8 cellular contexts compared by ENCODE assay signal in the genomic region with DNA sequence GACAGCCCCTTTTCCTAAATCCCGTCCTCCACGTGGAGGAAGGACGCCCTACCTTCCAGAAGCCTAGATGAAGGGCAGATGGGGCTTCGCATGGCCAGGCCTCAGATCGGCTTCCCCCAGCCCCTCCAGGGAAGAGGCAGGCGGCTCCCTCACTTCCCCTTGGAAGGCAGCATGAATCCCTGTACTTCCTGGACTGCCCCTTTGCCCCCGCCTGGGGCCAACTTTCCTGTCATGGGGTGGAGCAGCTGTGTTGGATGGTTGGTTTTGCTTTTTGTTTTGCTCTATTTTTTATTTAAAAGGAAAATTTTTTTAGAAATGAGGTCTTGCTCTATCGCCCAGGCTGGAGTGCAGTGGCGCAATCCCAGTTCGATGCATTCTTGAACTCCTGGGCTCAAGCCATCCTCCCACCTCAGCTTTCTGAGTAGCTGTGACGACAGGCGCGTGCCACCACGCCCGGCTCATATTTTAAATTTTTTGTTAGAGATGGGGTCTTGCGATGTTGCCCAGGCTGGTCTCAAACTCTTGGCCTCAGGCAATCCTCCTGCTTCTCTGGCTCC. TPM values are rescaled to one million over a fixed set of nuclear protein-coding genes. Genes with fewer than 3 reads are reported as not detected.
DNase-seq lines count a peak whose midpoint lies in the region; ATAC-seq, FAIRE-seq and TF ChIP-seq lines count a peak whose summit lies in the region.

No MANE protein-coding gene starts in this region.

- H2AFZ ChIP-seq in HCT116 (ENCODE audit: low read depth, low read length, poor library complexity, severe bottlenecking), result no peak overlapping the region
- peak overlapping the region; percentile 41 for H2AFZ ChIP-seq in GM12878 (ENCODE audit: control insufficient read depth, low read depth, low read length)

- TF ChIP-seq RAD21 in HCT116 (IDR thresholded peaks at IDR 0.05; ENCODE audit: low read depth) (no peak), GM12878 (IDR thresholded peaks at IDR 0.05; ENCODE audit: insufficient read depth, low read depth, low read length) (no peak)

- H3K4me2 ChIP-seq in HCT116 (ENCODE audit: low read length) (peak overlapping the region; percentile 49), GM12878 (ENCODE audit: control insufficient read depth, insufficient read depth) (peak overlapping the region; percentile 55)

- RAD21 ChIA-PET in HCT116 (lab: Charles Lee; ENCODE audit: low non-redundant PET in 1 of 2, low total read pairs in 2 of 2, uncharacterized antibody in 2 of 2, unreplicated experiment in 2 of 2) (no interaction called here), GM12878 (lab: Charles Lee; ENCODE audit: unreplicated experiment) (no interaction called here)

- FAIRE-seq in GM12878 (lab: Jason Lieb, UNC) (no peak), kidney (lab: Jason Lieb, UNC) (no peak)

- H3K9ac ChIP-seq in HCT116 (ENCODE audit: low read length), result peak overlapping the region; percentile 41
- no peak overlapping the region for H3K9ac ChIP-seq in GM12878 (ENCODE audit: control insufficient read depth, insufficient read depth, low read length)
- peak overlapping the region; percentile 87 to 90 for H3K9ac ChIP-seq in kidney (ENCODE audit: low read length in 2 of 2)

- TF ChIP-seq CTCF in HCT116 (IDR thresholded peaks at IDR 0.05 in 2 of 3, conservative IDR thresholded peaks at IDR 0.05 in 1 of 3; ENCODE audit: borderline replicate concordance in 1 of 3, insufficient read depth in 1 of 3, low read depth in 2 of 3, low read length in 2 of 3), result no peak
- no peak for TF ChIP-seq CTCF in GM12878 (IDR thresholded peaks at IDR 0.05 in 2 of 3, conservative IDR thresholded peaks at IDR 0.05 in 1 of 3; ENCODE audit: control insufficient read depth in 2 of 3, extremely low read depth in 1 of 3, insufficient read depth in 1 of 3, low read depth in 3 of 3, low read length in 3 of 3)
- TF ChIP-seq CTCF in kidney (IDR thresholded peaks at IDR 0.05; ENCODE audit: borderline replicate concordance, extremely low read depth, insufficient read depth), result no peak
- no peak for TF ChIP-seq CTCF in stomach (IDR thresholded peaks at IDR 0.05)

- H4K20me1 ChIP-seq in HCT116 (ENCODE audit: insufficient read depth), result no peaks in the 10 kb centered on the region
- no peaks in the 10 kb centered on the region for H4K20me1 ChIP-seq in GM12878 (ENCODE audit: control insufficient read depth, insufficient read depth)

- TF ChIP-seq POLR2A in HCT116 (IDR thresholded peaks at IDR 0.05; ENCODE audit: borderline replicate concordance, extremely low read depth, insufficient read depth, insufficient read length) (no peak), GM12878 (IDR thresholded peaks at IDR 0.05; ENCODE audit: low read depth, low read length) (no peak), stomach (IDR thresholded peaks at IDR 0.05) (no peak)

- DNase-seq in HCT116 (ENCODE audit: low read depth, low spot score) (no peak), GM12878 (ENCODE audit: low read depth, low spot score) (no peak), kidney (peak; percentile 87), stomach (peak; percentile 53), retina (no peak), cerebellar cortex (ENCODE audit: low spot score) (no peak)

- no peaks in the 10 kb centered on the region for H3K27me3 ChIP-seq in HCT116 (ENCODE audit: insufficient read depth, low read length)
- H3K27me3 ChIP-seq in GM12878 (replicated peaks in 1 of 2; ENCODE audit: control insufficient read depth in 2 of 2, insufficient read depth in 2 of 2, low read length in 1 of 2), result peaks cover 0 to 3% of the 10 kb centered on the region in 2 experiments; a peak in 3 of 4 replicates
- H3K27me3 ChIP-seq in stomach, result peaks cover 0 to 6% (median 0%) of the 10 kb centered on the region in 3 donors

- no peak for ATAC-seq in HCT116
- no peak for ATAC-seq in GM12878
- ATAC-seq in HG03342 (IDR thresholded peaks at IDR 0.05; ENCODE audit: unreplicated experiment), result no peak
- no peak for ATAC-seq in HG03457 (IDR thresholded peaks at IDR 0.05; ENCODE audit: unreplicated experiment)

- H3K79me2 ChIP-seq in HCT116 (ENCODE audit: insufficient read depth, low read length) (peaks cover 52% of the 10 kb centered on the region), GM12878 (ENCODE audit: control insufficient read depth, insufficient read depth, low read length) (no peaks in the 10 kb centered on the region)

- POLR2A ChIA-PET in HCT116 (lab: Charles Lee), result no interaction called here
- POLR2A ChIA-PET in GM12878 (lab: Charles Lee), result interaction anchor here (0.6 kb wide), 1 partner anchor 1067 kb away, joined by 4 read pairs; no protein-coding TSS in a partner anchor

- H3K4me3 ChIP-seq in HCT116 (replicated peaks in 1 of 2; ENCODE audit: low read depth in 1 of 2, low read length in 2 of 2) (no peak overlapping the region), GM12878 (no peak overlapping the region), kidney (ENCODE audit: low read length in 2 of 2) (peak overlapping the region; percentile 61 to 69), stomach (peak overlapping the region; percentile 34 to 45 (median 36))

- H3K4me1 ChIP-seq in HCT116 (ENCODE audit: control insufficient read depth in 1 of 2, insufficient read depth in 2 of 2, low read length in 2 of 2) (peaks cover 80 to 88% of the 10 kb centered on the region in 2 experiments), GM12878 (ENCODE audit: control insufficient read depth, insufficient read depth, low read length) (no peaks in the 10 kb centered on the region), kidney (ENCODE audit: control insufficient read depth in 1 of 2, insufficient read depth in 1 of 2, low read depth in 1 of 2, low read length in 2 of 2) (peaks cover 42 to 55% of the 10 kb centered on the region in 2 donors), stomach (peaks cover 62 to 85% (median 76%) of the 10 kb centered on the region in 4 donors)

- whole genome bisulfite sequencing in GM12878 (ENCODE audit: insufficient coverage, insufficient replicate concordance, low lambda C conversion rate, missing lambda C conversion rate), result 35% methylated on average over 16 of the region's 16 CpGs
- WGBS in stomach, 5 donors, result 42 to 58% (median 50%) methylated on average over 15 to 16 of the region's 16 CpGs

- H3K36me3 ChIP-seq in HCT116 (ENCODE audit: control insufficient read depth in 1 of 2, insufficient read depth in 2 of 2, low read length in 2 of 2) (no peaks in the 10 kb centered on the region), GM12878 (ENCODE audit: control insufficient read depth in 2 of 2, insufficient read depth in 2 of 2, low read length in 1 of 2) (no peaks in the 10 kb centered on the region), kidney (ENCODE audit: control insufficient read depth in 1 of 2, insufficient read depth in 2 of 2, low read length in 2 of 2) (no peaks in the 10 kb centered on the region), stomach (no peaks in the 10 kb centered on the region)

- SMC1A ChIA-PET in GM12878 (lab: Charles Lee; ENCODE audit: uncharacterized antibody, unreplicated experiment), result no interaction called here

- H3K27ac ChIP-seq in HCT116 (ENCODE audit: low read depth, low read length), result peak overlapping the region; percentile 58
- H3K27ac ChIP-seq in GM12878 (ENCODE audit: control insufficient read depth, insufficient read depth), result no peak overlapping the region
- H3K27ac ChIP-seq in kidney (ENCODE audit: low read depth in 2 of 2, low read length in 2 of 2), result peak overlapping the region; percentile 96 to 97
- peak overlapping the region; percentile 78 to 98 (median 93) for H3K27ac ChIP-seq in stomach

- intact Hi-C loops in HCT116 (cut with micrococcal nuclease), result no loop called here
- intact Hi-C loops in GM12878 (cut with micrococcal nuclease; ENCODE audit: unreplicated experiment), result no loop called here
- intact Hi-C loops in kidney (cut with DNase I), result no loop called here
- intact Hi-C loops in stomach (cut with DNase I; ENCODE audit: low total_unique reads), result no loop called here

- CTCF ChIA-PET in HCT116 (lab: Charles Lee) (no interaction called here), GM12878 (lab: Yijun Ruan, JAX) (no interaction called here)

- BruUV-seq in HCT116 (replicated peaks; lab: Mats Ljungman, UMichigan) (no TSS peak), GM12878 (replicated peaks; lab: Mats Ljungman, UMichigan) (no TSS peak)

- in situ Hi-C loops in GM12878 (cut with MboI), result no loop called here

- H3K9me3 ChIP-seq in HCT116 (ENCODE audit: control insufficient read depth in 1 of 2, insufficient read depth in 1 of 2, low read depth in 1 of 2, low read length in 2 of 2), result no peaks in the 10 kb centered on the region
- H3K9me3 ChIP-seq in GM12878 (replicated peaks; ENCODE audit: control insufficient read depth, insufficient read depth, low read length), result no peaks in the 10 kb centered on the region
- no peaks in the 10 kb centered on the region for H3K9me3 ChIP-seq in kidney (ENCODE audit: control insufficient read depth in 1 of 2, low read length in 2 of 2)
- H3K9me3 ChIP-seq in stomach, result no peaks in the 10 kb centered on the region

- TF ChIP-seq EP300 in GM12878 (IDR thresholded peaks at IDR 0.05; ENCODE audit: borderline replicate concordance in 1 of 2, control insufficient read depth in 1 of 2, low read depth in 2 of 2, low read length in 2 of 2), result no peak
- no peak for TF ChIP-seq EP300 in stomach (IDR thresholded peaks at IDR 0.05)

- H3K9me2 ChIP-seq in HCT116 (ENCODE audit: insufficient read depth), result no peaks in the 10 kb centered on the region

TF ChIP-seq in GM12878, 131 proteins besides CTCF, POLR2A, EP300 and RAD21 (continues in another document):
- no peak for TF ChIP-seq BMI1 (IDR thresholded peaks at IDR 0.05; ENCODE audit: borderline replicate concordance)

RNA-seq across cellular contexts. Expression of a gene that starts 27.2 kb away (rescaled TPM):
- total RNA-seq in HCT116 (2021; ENCODE audit: unreplicated experiment) (34.5 TPM), GM12878 (2014; rRNA removed) (0.65 and 0.96 TPM in 2 replicates), GM12878 (2014; rRNA removed; fragmentation: Illumina TruSeq; extraction: Trizol) (0.98 and 1.0 TPM in 2 replicates), GM12878 (2021) (2.6 and 3.0 TPM in 2 replicates), kidney (35.8 TPM), stomach (10 to 100 TPM in 4 of 5 donors, 1 to 10 TPM in 1; 9.3 to 40.8 (median 19.6) TPM)
- 38.2 and 47.2 TPM in 2 replicates for polyA plus RNA-seq in HCT116 (2012)
- 13.7 and 14.4 TPM in 2 replicates for total RNA-seq in GM12878 (2013; cell fraction: nucleolus; rRNA removed)
- polyA plus RNA-seq in GM12878 (2011; ENCODE audit: low read depth), result 0.60 TPM
- polyA plus RNA-seq in GM12878 (2011; rRNA removed) (1.3 and 2.0 TPM in 2 replicates), GM12878 (2014; fragmentation: Illumina TruSeq; extraction: Trizol) (1.9 and 2.8 TPM in 2 replicates), GM12878 (2014; fragmentation: Nextera tagmentation; extraction: Ambion mirVana) (1 to 10 TPM in 1 of 2 experiments, under 1 TPM in 1; 0.48 to 1.8 TPM), GM12878 (2014; rRNA removed) (1.6 and 3.3 TPM in 2 replicates), GM12878 (2016; fragmentation: Nextera tagmentation; extraction: Ambion mirVana) (under 1 TPM; 0.57 to 0.62 TPM), kidney (ENCODE audit: insufficient read depth, low read depth, low replicate concordance) (28.2 TPM), stomach (10 to 100 TPM in 1 of 3 donors, 1 to 10 TPM in 2; 8.0 to 41.1 (median 8.4) TPM)
- 1.4 and 1.6 TPM in 2 replicates for polyA plus RNA-seq in GM12878 (2011; cell fraction: cytosol; rRNA removed)
- polyA plus RNA-seq in GM12878 (2011; cell fraction: nucleus; rRNA removed), result 1.6 TPM in 2 replicates
- 2.2 and 2.6 TPM in 2 replicates for polyA plus RNA-seq in GM12878 (2012)
- polyA minus RNA-seq in GM12878 (2011; rRNA and poly(A)+ RNA removed), result 0.59 and 2.0 TPM in 2 replicates
- polyA minus RNA-seq in GM12878 (2011; cell fraction: cytosol; rRNA and poly(A)+ RNA removed), result 0.94 and 1.5 TPM in 2 replicates
- polyA minus RNA-seq in GM12878 (2011; cell fraction: nucleus; rRNA and poly(A)+ RNA removed), result 1.2 and 2.0 TPM in 2 replicates

Comparison
In these comparisons a context has a peak if more than half of its experiments do, and no peak if none do; other contexts are left out.
1. DNase-seq: peak in kidney (single experiment) and stomach (single experiment); none in HCT116 (single experiment), GM12878 (single experiment), retina (single experiment) and cerebellar cortex (single experiment).
2. H3K4me3 ChIP-seq: peak in kidney (2 of 2) and stomach (4 of 4); none in HCT116 (0 of 2) and GM12878 (single experiment).